ENCODE assay signal across 8 cellular contexts in the genomic region with DNA sequence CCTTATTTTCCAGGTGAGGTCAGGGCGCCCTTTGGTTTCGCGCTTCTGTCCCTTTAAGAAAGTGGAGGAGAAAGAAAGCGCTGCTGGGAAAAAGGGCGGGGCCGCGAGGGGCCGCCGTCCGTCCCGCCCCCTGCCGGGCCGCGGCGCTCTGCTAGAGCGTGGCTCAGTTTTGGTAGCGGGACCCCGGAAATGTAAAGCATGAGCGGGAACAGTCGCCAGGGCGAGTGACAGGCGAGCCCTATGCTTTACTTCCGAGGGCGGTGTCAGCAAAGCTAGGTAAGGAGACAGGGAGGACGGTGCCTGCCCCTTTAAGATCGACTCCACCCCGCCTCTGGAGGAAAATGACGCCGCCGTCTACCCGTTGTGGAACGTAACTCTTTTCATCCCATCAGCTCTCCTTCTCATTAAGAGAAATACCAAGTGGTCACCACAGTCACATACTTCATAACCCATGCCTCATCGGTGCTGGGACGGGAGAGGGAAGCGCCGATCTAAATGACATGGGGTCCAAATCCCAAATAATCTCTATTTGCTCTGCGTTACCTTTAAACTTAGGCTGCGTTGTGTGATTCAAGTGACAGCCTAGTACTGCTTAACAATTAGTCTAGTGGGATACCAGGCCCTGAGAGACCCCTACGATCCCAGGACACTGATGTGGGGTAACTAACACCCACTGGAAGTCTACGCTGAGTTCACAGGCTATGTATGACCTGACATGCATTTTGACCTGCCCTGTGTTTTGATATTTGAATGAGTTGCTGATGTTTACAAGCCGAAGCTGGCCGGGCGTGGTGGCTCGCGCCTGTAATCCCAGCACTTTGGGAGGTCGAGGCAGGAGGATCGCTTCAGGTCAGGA. TPM values are rescaled to one million over a fixed set of nuclear protein-coding genes. Genes with fewer than 3 reads are reported as not detected.
DNase-seq lines count a peak whose midpoint lies in the region; ATAC-seq and TF ChIP-seq lines count a peak whose summit lies in the region.

Gene ETFBKMT, plus strand, starts transcription at position 602 of the 856 bp plus-strand sequence. CDS start 2,266 bp downstream, outside the sequence.

- H3K27me3 ChIP-seq in heart right ventricle (no peaks in the 10 kb centered on the region), upper lobe of right lung (no peaks in the 10 kb centered on the region)

- H3K9me3 ChIP-seq in heart right ventricle (no peaks in the 10 kb centered on the region), upper lobe of right lung (no peaks in the 10 kb centered on the region)

- H3K27ac ChIP-seq in heart right ventricle (peak within 1 kb of the TSS; percentile 83 to 98 (median 94)), upper lobe of right lung (peak within 1 kb of the TSS; percentile 96)

- DNase-seq in NCI-H1417 treated with DMSO at 0.1 percent for 48 hours (lab: John Stamatoyannopoulos, UW) (peak; percentile 79), SW480 (ENCODE audit: low spot score) (peak; percentile 99), amniotic epithelial cell (ENCODE audit: low read depth) (peak; percentile 82), heart right ventricle (peak; percentile 84 to 89), posterior cingulate gyrus (peak; percentile 82 to 98 (median 88)), upper lobe of right lung (peak; percentile 92)

- 2 to 3% methylated on average over 47 of the region's 47 CpGs for WGBS in heart right ventricle, 2 donors

- intact Hi-C loops in heart right ventricle (cut with DNase I) = loop anchor here in 7 of 10 donors (2.0 to 10.0 kb wide), 8 partner anchors 295 to 1015 kb away; partner anchors contain the start of genes DNM1L (in 4 of the 7), RESF1 (in 2 of the 7) and BICD1 (in 1 of the 7)
- intact Hi-C loops in posterior cingulate gyrus (cut with DNase I) = loop anchor here (1.0 to 5.0 kb wide), 4 partner anchors 69 to 1018 kb away; partner anchors contain the start of genes AMN1, BICD1, DNM1L and RESF1
- intact Hi-C loops in upper lobe of right lung (cut with DNase I) = no loop called here

- H3K4me1 ChIP-seq in heart right ventricle (peaks cover 0 to 19% (median 11%) of the 10 kb centered on the region in 9 donors), upper lobe of right lung (peaks cover 3% of the 10 kb centered on the region)

- 0 out of 2 replicates have a peak, but pooled peaks have one; percentile 8 for TF ChIP-seq CTCF in GM12874 (IDR thresholded peaks at IDR 0.05; ENCODE audit: insufficient read depth, low read depth, low read length)
- peak in 8 of 9 donors; percentile 23 to 74 (median 50) for TF ChIP-seq CTCF in heart right ventricle (IDR thresholded peaks at IDR 0.05)
- peak; percentile 44 for TF ChIP-seq CTCF in upper lobe of right lung (IDR thresholded peaks at IDR 0.05)

- H3K36me3 ChIP-seq in heart right ventricle (peaks cover 0 to 18% (median 0%) of the 10 kb centered on the region in 9 donors), upper lobe of right lung (no peaks in the 10 kb centered on the region)

- ATAC-seq in HG02763 (IDR thresholded peaks at IDR 0.05; ENCODE audit: unreplicated experiment) = peak; percentile 99
- ATAC-seq in heart right ventricle = peak; percentile 93 to 97 (median 96)
- ATAC-seq in upper lobe of right lung = peak; percentile 97

- peak within 1 kb of the TSS; percentile 30 to 78 (median 67) for H3K4me3 ChIP-seq in heart right ventricle
- H3K4me3 ChIP-seq in upper lobe of right lung = peak within 1 kb of the TSS; percentile 94

RNA-seq across cellular contexts. Expression of gene ETFBKMT, which starts in this region (rescaled TPM):
- total RNA-seq in heart right ventricle = 1 to 10 TPM; 5.5 to 8.7 (median 6.2) TPM
- polyA plus RNA-seq in heart right ventricle = 1 to 10 TPM; 1.7 to 2.7 TPM
- 2.8 TPM for total RNA-seq in upper lobe of right lung

Comparison
In these comparisons a context has a peak if more than half of its experiments do, and no peak if none do; other contexts are left out.
1. Peak in every context shown above with its lines: DNase-seq, ATAC-seq, H3K4me3 ChIP-seq and H3K27ac ChIP-seq.